16 cellular contexts compared by ENCODE assay signal in the genomic region with DNA sequence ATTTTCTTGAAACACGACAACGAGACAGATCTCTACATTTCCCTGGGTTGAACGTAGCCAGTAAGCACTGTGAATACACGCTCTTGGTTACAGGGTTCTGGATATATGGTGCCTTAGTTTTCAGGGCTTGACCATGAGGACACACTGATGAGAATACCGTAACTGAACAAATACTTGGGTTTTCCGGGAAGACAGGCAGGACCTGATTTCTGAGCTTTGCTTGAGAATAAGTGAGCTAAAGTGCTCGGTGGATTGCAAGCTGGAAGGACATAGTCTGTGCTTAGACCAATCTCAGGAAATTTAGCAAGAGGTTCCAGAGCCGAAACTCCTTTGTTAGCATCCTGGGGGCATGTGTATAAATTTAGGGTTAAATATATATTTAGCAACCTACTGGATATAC. TPM values are rescaled to one million over a fixed set of nuclear protein-coding genes. Genes with fewer than 3 reads are reported as not detected.
A peak's percentile ranks its signal among the peaks of the same experiment; 100 is the strongest.
DNase-seq lines count a peak whose midpoint lies in the region; ATAC-seq and TF ChIP-seq lines count a peak whose summit lies in the region.
"Had no signal": no experiment of that assay in that cellular context is flagged by ENCODE, and none has a peak within 500 bp of the region (broad histone marks: within the 10 kb centered on the region; RNA-seq: fewer than 3 reads in every experiment).

No MANE protein-coding gene starts in this region.

- peak overlapping the region; percentile 94 for H3K4me2 ChIP-seq in hepatocyte

- no peaks in the 10 kb centered on the region for H4K20me1 ChIP-seq in hepatocyte (ENCODE audit: insufficient read depth, poor library complexity, severe bottlenecking)

- H3K9me3 Mint-ChIP-seq in nephron progenitor cell, result peaks cover 5% of the 10 kb centered on the region
- H3K9me3 Mint-ChIP-seq in activated T-cell treated with anti-CD3 and anti-CD28 coated beads, Interleukin-2, amount 50 U/mL, for 4 hours, result no peaks in the 10 kb centered on the region

- TF ChIP-seq CTCF in hepatocyte (IDR thresholded peaks at IDR 0.05; ENCODE audit: poor library complexity), result no peak
- no peak for TF ChIP-seq CTCF in nephron progenitor cell (IDR thresholded peaks at IDR 0.05)
- TF ChIP-seq CTCF in RWPE1 (conservative IDR thresholded peaks at IDR 0.05; ENCODE audit: low read depth), result no peak

- DNase-seq in hepatocyte (ENCODE audit: low spot score) (no peak), nephron progenitor cell (no peak), RWPE1 (ENCODE audit: low spot score) (no peak)
- DNase-seq in activated T-cell treated with anti-CD3 and anti-CD28 coated beads, Interleukin-2, amount 50 U/mL, for 4 hours, result no peak
- DNase-seq: CD8-positive, alpha-beta T cell; NCI-H146; NCI-H2107; PC-3 had no signal

- no peaks in the 10 kb centered on the region for H3K9me2 ChIP-seq in hepatocyte (replicated peaks; ENCODE audit: insufficient read depth)

- no peak for ATAC-seq in GM18511 (IDR thresholded peaks at IDR 0.05; ENCODE audit: unreplicated experiment)
- ATAC-seq in activated T-cell treated with anti-CD3 and anti-CD28 coated beads, Interleukin-2, amount 50 U/mL, for 4 hours, result no peak
- ATAC-seq: CD8-positive, alpha-beta T cell; K562 had no signal

- POLR2A ChIA-PET in RWPE1 (lab: Yijun Ruan, JAX; ENCODE audit: low non-redundant PET), result no interaction called here

- H3K79me2 ChIP-seq in hepatocyte, result no peaks in the 10 kb centered on the region

- CTCF ChIA-PET in RWPE1 (lab: Yijun Ruan, JAX), result no interaction called here

- H3K9me3 ChIP-seq in HUES64 (ENCODE audit: insufficient read depth, low read depth, low read length), result no peaks in the 10 kb centered on the region
- H3K9me3 ChIP-seq in hepatocyte (ENCODE audit: low read depth), result no peaks in the 10 kb centered on the region

- H3K27ac Mint-ChIP-seq in nephron progenitor cell, result no peak overlapping the region
- H3K27ac Mint-ChIP-seq: CD8-positive, alpha-beta T cell had no signal

- peak overlapping the region; percentile 67 for H3K4me3 ChIP-seq in HUES64 (ENCODE audit: low read length)
- peak overlapping the region; percentile 34 for H3K4me3 ChIP-seq in hepatocyte
- H3K4me3 ChIP-seq in urinary bladder (ENCODE audit: low read depth, low read length), result peak overlapping the region; percentile 47
- H3K4me3 ChIP-seq: K562 had no signal

- H3K9ac ChIP-seq in HUES64 (ENCODE audit: low read depth, low read length), result no peak overlapping the region

- H2AFZ ChIP-seq in hepatocyte, result peak overlapping the region; percentile 41

- H3K36me3 Mint-ChIP-seq in nephron progenitor cell (ENCODE audit: low read depth), result no peaks in the 10 kb centered on the region
- H3K36me3 Mint-ChIP-seq in activated T-cell treated with anti-CD3 and anti-CD28 coated beads, Interleukin-2, amount 50 U/mL, for 4 hours (ENCODE audit: insufficient read depth), result no peaks in the 10 kb centered on the region
- H3K36me3 Mint-ChIP-seq: CD8-positive, alpha-beta T cell had no signal

- WGBS in HUES64, result 74% methylated on average over 8 of the region's 8 CpGs
- 69% methylated on average over 8 of the region's 8 CpGs for WGBS in hepatocyte (ENCODE audit: low lambda C conversion rate, missing lambda C conversion rate)
- WGBS in urinary bladder, result 48% methylated on average over 8 of the region's 8 CpGs

- H3K27me3 ChIP-seq in HUES64 (ENCODE audit: insufficient read depth, low read length) (peaks cover 41% of the 10 kb centered on the region), hepatocyte (peaks cover 26% of the 10 kb centered on the region)

- H3K27me3 Mint-ChIP-seq in nephron progenitor cell (ENCODE audit: low read depth, poor library complexity), result peaks cover 27% of the 10 kb centered on the region
- H3K27me3 Mint-ChIP-seq in activated T-cell treated with anti-CD3 and anti-CD28 coated beads, Interleukin-2, amount 50 U/mL, for 4 hours (ENCODE audit: low read depth), result peaks cover 2% of the 10 kb centered on the region

- no peak overlapping the region for H3K27ac ChIP-seq in HUES64 (ENCODE audit: low read depth, low read length)
- no peak overlapping the region for H3K27ac ChIP-seq in hepatocyte
- H3K27ac ChIP-seq in urinary bladder (ENCODE audit: low read depth), result no peak overlapping the region
- H3K27ac ChIP-seq in RWPE1, result no peak overlapping the region

- H3K4me3 Mint-ChIP-seq in nephron progenitor cell, result peak overlapping the region; percentile 76
- no peak overlapping the region for H3K4me3 Mint-ChIP-seq in activated T-cell treated with anti-CD3 and anti-CD28 coated beads, Interleukin-2, amount 50 U/mL, for 4 hours
- H3K4me3 Mint-ChIP-seq: CD8-positive, alpha-beta T cell had no signal

- peaks cover 11% of the 10 kb centered on the region for H3K4me1 Mint-ChIP-seq in nephron progenitor cell
- H3K4me1 Mint-ChIP-seq in activated T-cell treated with anti-CD3 and anti-CD28 coated beads, Interleukin-2, amount 50 U/mL, for 4 hours (ENCODE audit: low read depth), result no peaks in the 10 kb centered on the region

- H3K36me3 ChIP-seq in HUES64 (ENCODE audit: insufficient read depth, low read length) (no peaks in the 10 kb centered on the region), hepatocyte (replicated peaks; ENCODE audit: insufficient read depth, low read depth) (no peaks in the 10 kb centered on the region), urinary bladder (ENCODE audit: insufficient read depth) (no peaks in the 10 kb centered on the region)

- H3K4me1 ChIP-seq in HUES64 (ENCODE audit: insufficient read depth, low read length) (no peaks in the 10 kb centered on the region), hepatocyte (ENCODE audit: insufficient read depth) (peaks cover 4% of the 10 kb centered on the region), urinary bladder (ENCODE audit: insufficient read depth) (no peaks in the 10 kb centered on the region)

RNA-seq across cellular contexts. Expression of gene TACR3, which starts 0.9 kb away (rescaled TPM):
- polyA plus RNA-seq in HUES64 (2013, experiment 1 of 2), result 1.6 TPM
- polyA plus RNA-seq in HUES64 (2013, experiment 2 of 2), result 1.4 TPM
- total RNA-seq in hepatocyte (0.27 and 0.32 TPM in 2 replicates), urinary bladder (7.3 TPM)
- polyA plus RNA-seq in hepatocyte (not detected in 2 replicates), urinary bladder (4.5 TPM)
- total RNA-seq in activated T-cell treated with anti-CD3 and anti-CD28 coated beads, Interleukin-2, amount 50 U/mL, for 4 hours, result not detected
- total RNA-seq: CD8-positive, alpha-beta T cell; Daoy; HT1080; K562; PC-3 had no signal
- polyA plus RNA-seq: AG04450, BJ, K562 had no signal
